In genomic region chr1:1351511-1352427, GRCh38 we compare ENCODE assay signal across 10 cellular contexts. TPM values are rescaled to one million over a fixed set of nuclear protein-coding genes. Genes with fewer than 3 reads are reported as not detected.
A peak's percentile ranks its signal among the peaks of the same experiment; 100 is the strongest.
DNase-seq lines count a peak whose midpoint lies in the region; ATAC-seq and TF ChIP-seq lines count a peak whose summit lies in the region.
"Had no signal": no experiment of that assay in that cellular context is flagged by ENCODE, and none has a peak within 500 bp of the region (broad histone marks: within the 10 kb centered on the region; RNA-seq: fewer than 3 reads in every experiment).

No MANE protein-coding gene starts in this region.

- no peak overlapping the region for H3K4me2 ChIP-seq in MM.1S (ENCODE audit: low read depth, low read length)

- no peak overlapping the region for H3K9ac ChIP-seq in MM.1S (ENCODE audit: low read length)

- 72 to 76% methylated on average over 29 of the region's 29 CpGs for WGBS in sigmoid colon, 2 donors

- no peak for TF ChIP-seq CTCF in WERI-Rb-1 (IDR thresholded peaks at IDR 0.05; ENCODE audit: low read depth, low read length)
- TF ChIP-seq CTCF in cardiac muscle cell (IDR thresholded peaks at IDR 0.05; ENCODE audit: low read depth, low read length): no peak
- no peak for TF ChIP-seq CTCF in sigmoid colon (IDR thresholded peaks at IDR 0.05)
- TF ChIP-seq CTCF in A673 (conservative IDR thresholded peaks at IDR 0.05; ENCODE audit: low read depth, low read length): no peak
- no peak for TF ChIP-seq CTCF in MM.1S (IDR thresholded peaks at IDR 0.05; ENCODE audit: low read length)

- no peaks in the 10 kb centered on the region for H4K20me1 ChIP-seq in MM.1S (ENCODE audit: insufficient read depth, low read length)

- TF ChIP-seq POLR2A in sigmoid colon (IDR thresholded peaks at IDR 0.05): no peak

- no peak overlapping the region for H2AFZ ChIP-seq in MM.1S (ENCODE audit: low read length)

- DNase-seq in ELF-1 (ENCODE audit: low read depth, low spot score) (peak; percentile 58), WERI-Rb-1 (peak; percentile 70), cardiac muscle cell (ENCODE audit: low read depth in 1 of 2, low spot score in 1 of 2) (peak; percentile 32), sigmoid colon (peak; percentile 90), GDM1 (lab: John Stamatoyannopoulos, UW) (no peak), A673 (ENCODE audit: low spot score) (no peak), MM.1S (no peak)
- DNase-seq: activated effector memory CD4-positive, alpha-beta T cell treated with anti-CD3 and anti-CD28 coated beads, Interleukin-2, amount 50 U/mL, for 16 hours had no signal

- no peaks in the 10 kb centered on the region for H3F3A ChIP-seq in MM.1S (ENCODE audit: insufficient read depth, low read length)

- peaks cover 36% of the 10 kb centered on the region for H3K36me3 ChIP-seq in WERI-Rb-1
- H3K36me3 ChIP-seq in cardiac muscle cell: no peaks in the 10 kb centered on the region
- peaks cover 7 to 22% (median 11%) of the 10 kb centered on the region in 4 donors for H3K36me3 ChIP-seq in sigmoid colon
- no peaks in the 10 kb centered on the region for H3K36me3 ChIP-seq in A673 (ENCODE audit: insufficient read depth, low read length, poor library complexity, severe bottlenecking)
- no peaks in the 10 kb centered on the region for H3K36me3 ChIP-seq in MM.1S (replicated peaks; ENCODE audit: insufficient read depth, low read length)
- H3K36me3 ChIP-seq: pancreas had no signal

- POLR2A ChIA-PET in A673 (lab: Charles Lee; ENCODE audit: low non-redundant PET): no interaction called here

- H3K9me2 ChIP-seq in MM.1S (replicated peaks; ENCODE audit: insufficient read depth, low read length): no peaks in the 10 kb centered on the region

- intact Hi-C loops in sigmoid colon (cut with DNase I): no loop called here
- intact Hi-C loops in A673 (cut with micrococcal nuclease; ENCODE audit: unreplicated experiment): no loop called here

- peak overlapping the region; percentile 73 for H3K27ac ChIP-seq in WERI-Rb-1
- peak overlapping the region; percentile 50 for H3K27ac ChIP-seq in cardiac muscle cell
- peak overlapping the region; percentile 55 to 76 (median 61) for H3K27ac ChIP-seq in sigmoid colon
- H3K27ac ChIP-seq in A673 (ENCODE audit: low read depth, low read length, poor library complexity, severe bottlenecking): no peak overlapping the region
- H3K27ac ChIP-seq in MM.1S (ENCODE audit: low read length): no peak overlapping the region
- H3K27ac ChIP-seq: pancreas had no signal

- peaks cover 17% of the 10 kb centered on the region for H3K79me2 ChIP-seq in MM.1S (ENCODE audit: low read length)

- ATAC-seq in HG02642 (IDR thresholded peaks at IDR 0.05; ENCODE audit: poor library complexity, unreplicated experiment): no peak
- ATAC-seq: pancreas had no signal

- H3K4me3 ChIP-seq in WERI-Rb-1 (ENCODE audit: low read depth, low read length) (no peak overlapping the region), cardiac muscle cell (no peak overlapping the region), sigmoid colon (peak overlapping the region in 1 of 4 donors; percentile 11), A673 (ENCODE audit: low read depth, low read length, poor library complexity, severe bottlenecking) (no peak overlapping the region), MM.1S (ENCODE audit: low read length) (no peak overlapping the region)
- H3K4me3 ChIP-seq: pancreas had no signal

- TF ChIP-seq EP300 in sigmoid colon (IDR thresholded peaks at IDR 0.05): no peak

- H3K4me1 ChIP-seq in cardiac muscle cell (ENCODE audit: low read depth) (peaks cover 6% of the 10 kb centered on the region), sigmoid colon (peaks cover 0 to 72% (median 61%) of the 10 kb centered on the region in 4 donors), A673 (ENCODE audit: insufficient read depth, low read length, poor library complexity, severe bottlenecking) (peaks cover 3% of the 10 kb centered on the region), MM.1S (ENCODE audit: low read length) (no peaks in the 10 kb centered on the region)

- H3K9me3 ChIP-seq in WERI-Rb-1 (ENCODE audit: severe bottlenecking) (no peaks in the 10 kb centered on the region), cardiac muscle cell (ENCODE audit: low read depth) (no peaks in the 10 kb centered on the region), sigmoid colon (no peaks in the 10 kb centered on the region), A673 (ENCODE audit: low read depth, low read length, poor library complexity, severe bottlenecking) (no peaks in the 10 kb centered on the region), MM.1S (replicated peaks; ENCODE audit: insufficient read depth, low read length) (no peaks in the 10 kb centered on the region)
- H3K9me3 ChIP-seq: pancreas had no signal

- BruUV-seq in A673 (replicated peaks; lab: Mats Ljungman, UMichigan): no TSS peak

- H3K27me3 ChIP-seq in WERI-Rb-1 (ENCODE audit: insufficient read depth, low read depth, severe bottlenecking): no peaks in the 10 kb centered on the region
- H3K27me3 ChIP-seq in cardiac muscle cell: peaks cover 12% of the 10 kb centered on the region
- no peaks in the 10 kb centered on the region for H3K27me3 ChIP-seq in sigmoid colon
- peaks cover 5% of the 10 kb centered on the region for H3K27me3 ChIP-seq in A673 (replicated peaks; ENCODE audit: insufficient read depth, low read depth, low read length, poor library complexity)
- peaks cover 29% of the 10 kb centered on the region for H3K27me3 ChIP-seq in MM.1S (replicated peaks; ENCODE audit: insufficient read depth, low read length)
- H3K27me3 ChIP-seq: pancreas had no signal

- CTCF ChIA-PET in A673 (lab: Charles Lee): no interaction called here

RNA-seq across cellular contexts. Expression of gene DVL1, which starts 2.6 kb away (rescaled TPM):
- total RNA-seq in cardiac muscle cell: 78.1 and 105 TPM in 2 replicates
- polyA plus RNA-seq in cardiac muscle cell: 29.1 and 49.2 TPM in 2 replicates
- total RNA-seq in sigmoid colon: 10 to 100 TPM; 50.7 to 85.0 (median 61.9) TPM
- polyA plus RNA-seq in sigmoid colon: 10 to 100 TPM; 25.8 to 59.9 (median 36.3) TPM
- total RNA-seq in A673 (2021): 48.0 and 58.1 TPM in 2 replicates

RNA-seq across cellular contexts. Expression of gene MXRA8, which starts 6.6 kb away (rescaled TPM):
- total RNA-seq in cardiac muscle cell (50.4 and 90.1 TPM in 2 replicates), sigmoid colon (100 to 1,000 TPM in 3 of 4 donors, 10 to 100 TPM in 1; 78.8 to 234 (median 114) TPM), A673 (2021) (0.55 and 0.73 TPM in 2 replicates)
- polyA plus RNA-seq in cardiac muscle cell (42.2 and 58.8 TPM in 2 replicates), sigmoid colon (10 to 100 TPM in 2 of 3 donors, 1 to 10 TPM in 1; 2.8 to 26.2 (median 22.2) TPM)

RNA-seq across cellular contexts. Expression of gene TAS1R3, which starts 20.7 kb away (rescaled TPM):
- total RNA-seq in cardiac muscle cell (0.81 and 1.1 TPM in 2 replicates), sigmoid colon (not detected), A673 (2021) (0.21 and 0.39 TPM in 2 replicates)
- polyA plus RNA-seq in cardiac muscle cell (0.32 and 0.70 TPM in 2 replicates), sigmoid colon (under 1 TPM in 2 of 3 donors, not detected in 1; 0.60 to 0.64 TPM)

RNA-seq across cellular contexts. Expression of gene AURKAIP1, which starts 23.2 kb away (rescaled TPM):
- 235 and 301 TPM in 2 replicates for total RNA-seq in cardiac muscle cell
- 252 and 305 TPM in 2 replicates for polyA plus RNA-seq in cardiac muscle cell
- total RNA-seq in sigmoid colon: 100 to 1,000 TPM in 3 of 4 donors, 10 to 100 TPM in 1; 89.3 to 143 (median 124) TPM
- polyA plus RNA-seq in sigmoid colon: 100 to 1,000 TPM; 263 to 288 (median 271) TPM
- total RNA-seq in A673 (2021): 172 and 176 TPM in 2 replicates

RNA-seq across cellular contexts. Expression of gene CPTP, which starts 27.2 kb away (rescaled TPM):
- total RNA-seq in cardiac muscle cell (38.5 and 49.3 TPM in 2 replicates), sigmoid colon (10 to 100 TPM in 2 of 4 donors, 1 to 10 TPM in 2; 8.4 to 21.6 (median 10.5) TPM), A673 (2021) (17.0 and 20.8 TPM in 2 replicates)
- polyA plus RNA-seq in cardiac muscle cell (33.7 and 38.0 TPM in 2 replicates), sigmoid colon (10 to 100 TPM; 41.4 to 57.1 (median 42.0) TPM)

Comparison
In these comparisons a context has a peak if more than half of its experiments do, and no peak if none do; other contexts are left out.
1. DNase-seq: peak in ELF-1 (single experiment), WERI-Rb-1 (single experiment), cardiac muscle cell (2 of 2) and sigmoid colon (single experiment); none in GDM1 (single experiment), A673 (single experiment) and MM.1S (single experiment).
2. H3K27ac ChIP-seq: peak in WERI-Rb-1 (single experiment), cardiac muscle cell (single experiment) and sigmoid colon (4 of 4); none in A673 (single experiment) and MM.1S (single experiment).
3. RNA of gene MXRA8, which starts 6.6 kb away (total RNA-seq): 78.8 to 234 TPM in sigmoid colon and 50.4 to 90.1 TPM in cardiac muscle cell; 0.55 to 0.73 TPM in A673; every median in the first group is over 10 times any median in the second.